Comparison of ENCODE assay signal across 9 cellular contexts in the genomic region with DNA sequence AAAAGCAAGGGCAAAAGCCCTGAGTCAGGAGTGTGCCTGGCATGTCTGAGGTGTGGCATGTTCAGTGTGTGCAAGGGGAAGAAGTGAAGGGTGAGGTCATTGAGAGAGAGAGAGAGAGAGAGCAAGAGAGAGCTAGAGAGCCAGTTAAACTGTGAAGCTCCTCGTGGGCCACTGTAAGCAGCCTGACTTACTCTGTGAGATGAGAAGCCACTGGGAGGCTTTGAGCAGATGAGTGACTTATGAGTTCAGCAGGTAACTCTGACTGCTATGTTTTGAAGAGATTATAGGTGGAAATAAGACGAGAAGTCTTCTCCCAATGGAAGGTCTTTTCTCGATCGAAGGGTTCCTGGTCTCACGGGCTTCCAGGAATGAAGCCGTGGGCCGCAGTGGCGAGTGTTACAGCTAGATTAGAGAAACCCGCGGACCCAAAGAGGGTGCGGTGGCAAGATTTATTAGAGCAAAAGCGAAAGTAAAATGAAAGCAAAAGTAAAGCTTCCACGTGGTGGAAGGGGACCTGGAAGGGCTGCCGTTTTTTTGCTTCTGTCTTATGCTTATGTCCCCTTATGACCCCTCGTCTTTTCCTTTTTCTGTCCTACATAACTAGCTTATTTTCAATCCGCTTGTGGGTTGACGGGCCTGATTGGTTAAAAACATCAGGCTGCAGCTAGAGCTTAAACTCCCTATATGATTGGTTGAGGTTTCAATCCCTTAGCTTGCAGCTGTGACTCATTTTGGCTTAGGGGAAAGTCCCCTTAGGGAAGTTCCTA.
A peak's percentile ranks its signal among the peaks of the same experiment; 100 is the strongest.
DNase-seq lines count a peak whose midpoint lies in the region; ATAC-seq, FAIRE-seq and TF ChIP-seq lines count a peak whose summit lies in the region.
"Had no signal": no experiment of that assay in that cellular context is flagged by ENCODE, and none has a peak within 500 bp of the region (broad histone marks: within the 10 kb centered on the region; RNA-seq: fewer than 3 reads in every experiment).

No MANE protein-coding gene starts in this region.

- peaks cover 8 to 49% of the 10 kb centered on the region in 2 experiments; a peak in 4 of 5 replicates for H3K4me1 ChIP-seq in K562 (replicated peaks in 1 of 2; ENCODE audit: control insufficient read depth in 2 of 2, insufficient read depth in 2 of 2, low read length in 2 of 2)
- H3K4me1 ChIP-seq in vagina: peaks cover 11% of the 10 kb centered on the region

- H3K9me3 Mint-ChIP-seq in T-cell: no peaks in the 10 kb centered on the region

- CTCF ChIA-PET in T-cell (lab: Charles Lee) (interaction anchor here (0.6 to 3.7 kb wide), 6 partner anchors 10 to 962 kb away, joined by 3 to 37 read pairs (median 6); no protein-coding TSS in a partner anchor), K562 (lab: Yijun Ruan, JAX; ENCODE audit: low intra/inter-chr PET ratio) (interaction anchor here (0.6 to 0.7 kb wide), 3 partner anchors 531 to 981 kb away, joined by 3 to 4 read pairs (median 3); no protein-coding TSS in a partner anchor)

- H3K27ac ChIP-seq in K562 (ENCODE audit: extremely low read depth, low read depth, low read length) (peak overlapping the region; percentile 92), vagina (peak overlapping the region; percentile 59)

- TF ChIP-seq CTCF in K562 (IDR thresholded peaks at IDR 0.05 in 2 of 3, conservative IDR thresholded peaks at IDR 0.05 in 1 of 3; ENCODE audit: insufficient read depth in 2 of 3, low read depth in 1 of 3, low read length in 3 of 3) (no peak), omental fat pad (IDR thresholded peaks at IDR 0.05) (no peak), vagina (IDR thresholded peaks at IDR 0.05) (no peak)

- BruUV-seq in K562 (replicated peaks; lab: Mats Ljungman, UMichigan): TSS peak; percentile 85

- H3K9me3 ChIP-seq in K562 (replicated peaks; ENCODE audit: control insufficient read depth, insufficient read depth, low read depth, low read length) (no peaks in the 10 kb centered on the region), vagina (no peaks in the 10 kb centered on the region)

- H4K20me1 ChIP-seq in K562 (replicated peaks; ENCODE audit: control insufficient read depth, insufficient read depth, low read length): no peaks in the 10 kb centered on the region

- ATAC-seq in GM21528 (IDR thresholded peaks at IDR 0.05; ENCODE audit: low FRiP score, unreplicated experiment) (peak; percentile 89), T-cell (replicated peaks in 1 of 4) (peak; percentile 82 to 87 (median 87)), K562 (peak; percentile 88), omental fat pad (ENCODE audit: low FRiP score) (peak; percentile 71)

- in situ Hi-C loops in K562 (cut with MboI): no loop called here

- no peaks in the 10 kb centered on the region for H3K27me3 ChIP-seq in K562 (ENCODE audit: control insufficient read depth in 2 of 2, insufficient read depth in 2 of 2, low read length in 2 of 2)
- no peaks in the 10 kb centered on the region for H3K27me3 ChIP-seq in vagina

- peaks cover 8% of the 10 kb centered on the region for H3K36me3 Mint-ChIP-seq in T-cell
- H3K36me3 Mint-ChIP-seq: activated naive CD8-positive, alpha-beta T cell had no signal

- no peaks in the 10 kb centered on the region for H3K79me2 ChIP-seq in K562 (ENCODE audit: control insufficient read depth, insufficient read depth, low read length)

- no peaks in the 10 kb centered on the region for H3K9me1 ChIP-seq in K562 (ENCODE audit: control insufficient read depth, insufficient read depth, low read length)

- no peak overlapping the region for H3K27ac Mint-ChIP-seq in T-cell
- H3K27ac Mint-ChIP-seq: activated naive CD8-positive, alpha-beta T cell had no signal

- under 1% methylated on average over 17 of the region's 17 CpGs for WGBS in K562 (ENCODE audit: insufficient coverage, low coverage, missing lambda C conversion rate)

- peak; percentile 69; the same call in 1 of the 2 replicates for TF ChIP-seq EP300 in K562 (IDR thresholded peaks at IDR 0.05; ENCODE audit: low read length)

- H3K4me2 ChIP-seq in K562 (ENCODE audit: insufficient read depth, low read length): peak overlapping the region; percentile 81

- no peak overlapping the region for H3K4me3 Mint-ChIP-seq in T-cell
- H3K4me3 Mint-ChIP-seq: activated naive CD8-positive, alpha-beta T cell had no signal

- H3K4me1 Mint-ChIP-seq in T-cell: peaks cover 6 to 21% (median 15%) of the 10 kb centered on the region in 3 donors

- peak; percentile 85 for FAIRE-seq in K562 (lab: Jason Lieb, UNC)

- peaks cover 0 to 5% of the 10 kb centered on the region in 2 donors for H3K27me3 Mint-ChIP-seq in T-cell
- H3K27me3 Mint-ChIP-seq: activated naive CD8-positive, alpha-beta T cell had no signal

- peak overlapping the region; percentile 69 to 83; a peak in 3 of 4 replicates for H3K9ac ChIP-seq in K562 (ENCODE audit: insufficient read depth in 1 of 2, low read depth in 2 of 2, low read length in 2 of 2)

- POLR2A ChIA-PET in T-cell (lab: Charles Lee) (interaction anchor here (0.7 kb wide), 2 partner anchors 551 to 761 kb away, joined by 3 read pairs; no protein-coding TSS in a partner anchor), K562 (lab: Yijun Ruan, JAX) (interaction anchor here (0.6 to 2.5 kb wide), 12 partner anchors 10 to 430 kb away, joined by 3 to 20 read pairs (median 4); no protein-coding TSS in a partner anchor)

- intact Hi-C loops in K562 (cut with micrococcal nuclease) (loop anchor here (5.0 kb wide), 1 partner anchor 97 kb away; no protein-coding TSS in a partner anchor), vagina (cut with DNase I) (no loop called here)

- H3K36me3 ChIP-seq in K562 (ENCODE audit: control insufficient read depth, insufficient read depth, low read length) (no peaks in the 10 kb centered on the region), vagina (no peaks in the 10 kb centered on the region)

- peak overlapping the region; percentile 84 for H2AFZ ChIP-seq in K562 (ENCODE audit: low read depth, low read length)

- DNase-seq in GDM1 (lab: John Stamatoyannopoulos, UW) (peak; percentile 24), T-cell (peak; percentile 6 to 52 (median 29)), K562 (ENCODE audit: extremely low read depth in 1 of 4, low spot score in 3 of 4) (peak; percentile 48 to 92 (median 70)), omental fat pad (ENCODE audit: low spot score) (no peak), vagina (ENCODE audit: extremely low spot score in 2 of 2) (no peak), hepatic stellate cell (ENCODE audit: low spot score) (no peak)
- DNase-seq in Jurkat, Clone E6-1 (ENCODE audit: low read depth, low spot score): peak; percentile 54

- peak; percentile 7 to 37; a peak in 1 of 4 replicates for TF ChIP-seq RAD21 in K562 (CRISPR knock-in tag; conservative IDR thresholded peaks at IDR 0.05 in 1 of 2, IDR thresholded peaks at IDR 0.05 in 1 of 2)

- TF ChIP-seq POLR2A in K562 (conservative IDR thresholded peaks at IDR 0.05): peak; percentile 73
- no peak for TF ChIP-seq POLR2A in vagina (IDR thresholded peaks at IDR 0.05)

- peak overlapping the region; percentile 48 for H3K4me3 ChIP-seq in Jurkat, Clone E6-1 (ENCODE audit: low read length)
- H3K4me3 ChIP-seq in K562 (peak overlapping the region; percentile 42), vagina (peak overlapping the region; percentile 23 to 38)

TF ChIP-seq in K562, 482 proteins besides CTCF, POLR2A, EP300 and RAD21 (continues in another document):
- TF ChIP-seq HDGF (IDR thresholded peaks at IDR 0.05) (peak; percentile 94), POLR2B (IDR thresholded peaks at IDR 0.05; ENCODE audit: low read depth, partially characterized antibody) (peak; percentile 51), EZH2 (IDR thresholded peaks at IDR 0.05; ENCODE audit: borderline replicate concordance, low read depth, low read length) (no peak), KLF6 (CRISPR knock-in tag; IDR thresholded peaks at IDR 0.05; ENCODE audit: borderline replicate concordance) (peak; percentile 10; the same call in 1 of the 2 replicates), NFYB (IDR thresholded peaks at IDR 0.05; ENCODE audit: extremely low read depth, insufficient read length) (peak; percentile 28), FOXA3 (CRISPR knock-in tag; conservative IDR thresholded peaks at IDR 0.05 in 1 of 2, IDR thresholded peaks at IDR 0.05 in 1 of 2) (no peak), HEY1 (CRISPR knock-in tag; IDR thresholded peaks at IDR 0.05; ENCODE audit: borderline replicate concordance) (peak; percentile 56; the same call in 1 of the 2 replicates), ZKSCAN1 (IDR thresholded peaks at IDR 0.05; ENCODE audit: low read depth, low read length) (no peak), MCM5 (IDR thresholded peaks at IDR 0.05; ENCODE audit: low read depth) (no peak), GABPB2 (CRISPR knock-in tag; conservative IDR thresholded peaks at IDR 0.05) (no peak), ADNP (tag; IDR thresholded peaks at IDR 0.05) (no peak), CTBP1 (IDR thresholded peaks at IDR 0.05; ENCODE audit: borderline replicate concordance) (peak; percentile 72), ZNF24 (IDR thresholded peaks at IDR 0.05) (peak; percentile 89), ZFP1 (CRISPR knock-in tag; IDR thresholded peaks at IDR 0.05) (no peak), CSDE1 (IDR thresholded peaks at IDR 0.05) (no peak), FOXP1 (CRISPR knock-in tag; IDR thresholded peaks at IDR 0.05) (no peak)
- TF ChIP-seq, protein P1, sequence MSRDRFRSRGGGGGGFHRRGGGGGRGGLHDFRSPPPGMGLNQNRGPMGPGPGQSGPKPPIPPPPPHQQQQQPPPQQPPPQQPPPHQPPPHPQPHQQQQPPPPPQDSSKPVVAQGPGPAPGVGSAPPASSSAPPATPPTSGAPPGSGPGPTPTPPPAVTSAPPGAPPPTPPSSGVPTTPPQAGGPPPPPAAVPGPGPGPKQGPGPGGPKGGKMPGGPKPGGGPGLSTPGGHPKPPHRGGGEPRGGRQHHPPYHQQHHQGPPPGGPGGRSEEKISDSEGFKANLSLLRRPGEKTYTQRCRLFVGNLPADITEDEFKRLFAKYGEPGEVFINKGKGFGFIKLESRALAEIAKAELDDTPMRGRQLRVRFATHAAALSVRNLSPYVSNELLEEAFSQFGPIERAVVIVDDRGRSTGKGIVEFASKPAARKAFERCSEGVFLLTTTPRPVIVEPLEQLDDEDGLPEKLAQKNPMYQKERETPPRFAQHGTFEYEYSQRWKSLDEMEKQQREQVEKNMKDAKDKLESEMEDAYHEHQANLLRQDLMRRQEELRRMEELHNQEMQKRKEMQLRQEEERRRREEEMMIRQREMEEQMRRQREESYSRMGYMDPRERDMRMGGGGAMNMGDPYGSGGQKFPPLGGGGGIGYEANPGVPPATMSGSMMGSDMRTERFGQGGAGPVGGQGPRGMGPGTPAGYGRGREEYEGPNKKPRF (IDR thresholded peaks at IDR 0.05; ENCODE audit: low read depth, low read length): no peak

Comparison
In these comparisons a context has a peak if more than half of its experiments do, and no peak if none do; other contexts are left out.
1. DNase-seq: peak in GDM1 (single experiment), Jurkat, Clone E6-1 (single experiment), T-cell (34 of 34) and K562 (4 of 4); none in omental fat pad (single experiment), vagina (0 of 2) and hepatic stellate cell (single experiment).
2. Peak in every context shown above with its lines, with median percentiles within 50 percentile points of each other: ATAC-seq and H3K4me3 ChIP-seq.